ENCODE assay signal across 21 cellular contexts in genomic region chr6:110283657-110284056, GRCh38.
"Had no signal": no experiment of that assay in that cellular context is flagged by ENCODE, and none has a peak within 500 bp of the region (broad histone marks: within the 10 kb centered on the region; RNA-seq: fewer than 3 reads in every experiment).

No MANE protein-coding gene starts in this region.

- ATAC-seq: effector memory CD8-positive, alpha-beta T cell; gastroesophageal sphincter; left colon; naive thymus-derived CD4-positive, alpha-beta T cell; psoas muscle; sciatic nerve had no signal

- H3K27ac ChIP-seq: epithelial cell of prostate, esophagus muscularis mucosa, gastroesophageal sphincter, hepatocyte, psoas muscle, stomach, thyroid gland, upper lobe of left lung, uterus had no signal

- H3K4me3 ChIP-seq: esophagus muscularis mucosa, gastroesophageal sphincter, hepatocyte, psoas muscle, stomach, thyroid gland, upper lobe of left lung, uterus had no signal

- DNase-seq: effector memory CD8-positive, alpha-beta T cell; glutamatergic neuron; left colon; mammary epithelial cell; naive thymus-derived CD4-positive, alpha-beta T cell; nephron progenitor cell; psoas muscle; retina; stimulated activated CD4-positive, alpha-beta T cell treated with anti-CD3 and anti-CD28 coated beads, Interleukin-2, amount 100 ng/mL, for 24 hours; stimulated activated CD4-positive, alpha-beta T cell treated with anti-CD3 and anti-CD28 coated beads, Interleukin-4, amount 100 ng/mL, for 4 hours; stimulated activated naive CD4-positive, alpha-beta T cell; stomach; substantia nigra; thyroid gland; upper lobe of left lung; uterus had no signal

- H3K36me3 ChIP-seq: esophagus muscularis mucosa, stomach, thyroid gland, upper lobe of left lung, uterus had no signal

- H3K27me3 ChIP-seq: esophagus muscularis mucosa, gastroesophageal sphincter, hepatocyte, stomach, thyroid gland, upper lobe of left lung, uterus had no signal

- H3K9me3 ChIP-seq: esophagus muscularis mucosa, gastroesophageal sphincter, psoas muscle, stomach, thyroid gland, upper lobe of left lung, uterus had no signal

- H3K4me1 ChIP-seq: psoas muscle, upper lobe of left lung had no signal
